Comparison of ENCODE assay signal across 12 cellular contexts in the genomic region with DNA sequence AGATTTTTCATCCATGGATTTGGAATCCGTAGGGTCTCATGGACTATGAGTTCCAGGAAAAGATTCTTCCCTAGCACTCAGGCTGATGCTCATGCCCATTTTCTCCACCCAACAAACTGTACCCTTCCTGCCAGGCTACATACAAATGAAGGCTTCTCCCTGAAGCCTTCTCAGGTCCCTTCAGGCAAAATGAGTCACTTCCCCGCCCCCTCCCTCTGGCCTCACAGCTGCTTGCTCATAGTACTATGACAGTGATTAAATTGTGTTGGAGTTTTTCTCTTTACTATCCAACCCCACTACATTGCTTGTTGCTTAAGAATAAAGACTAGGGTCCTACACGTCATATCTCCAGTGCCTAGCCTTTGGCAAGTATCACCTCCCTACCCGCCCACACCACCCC.
DNase-seq lines count a peak whose midpoint lies in the region; ATAC-seq lines count a peak whose summit lies in the region.
"Had no signal": no experiment of that assay in that cellular context is flagged by ENCODE, and none has a peak within 500 bp of the region (broad histone marks: within the 10 kb centered on the region; RNA-seq: fewer than 3 reads in every experiment).

No MANE protein-coding gene starts in this region.

- ATAC-seq in activated T-cell treated with anti-CD3 and anti-CD28 coated beads, Interleukin-2, amount 50 U/mL, for 72 hours (replicated peaks in 1 of 2): peak; percentile 55 to 73
- ATAC-seq in T-helper 17 cell (no peak), GM18873 (IDR thresholded peaks at IDR 0.05; ENCODE audit: low FRiP score, unreplicated experiment) (no peak)
- ATAC-seq: sciatic nerve had no signal

- H3K4me1 Mint-ChIP-seq in activated T-cell treated with anti-CD3 and anti-CD28 coated beads, Interleukin-2, amount 50 U/mL, for 72 hours (ENCODE audit: low read depth): no peaks in the 10 kb centered on the region
- H3K4me1 Mint-ChIP-seq in T-helper 17 cell: no peaks in the 10 kb centered on the region
- H3K4me1 Mint-ChIP-seq: CD4-positive, alpha-beta memory T cell had no signal

- no peaks in the 10 kb centered on the region for H3K36me3 Mint-ChIP-seq in activated T-cell treated with anti-CD3 and anti-CD28 coated beads, Interleukin-2, amount 50 U/mL, for 72 hours (ENCODE audit: insufficient read depth in 2 of 2)
- no peaks in the 10 kb centered on the region for H3K36me3 Mint-ChIP-seq in T-helper 17 cell (ENCODE audit: low read depth)
- H3K36me3 Mint-ChIP-seq: CD4-positive, alpha-beta memory T cell had no signal

- H3K4me3 Mint-ChIP-seq in activated T-cell treated with anti-CD3 and anti-CD28 coated beads, Interleukin-2, amount 50 U/mL, for 72 hours: no peak overlapping the region
- no peak overlapping the region for H3K4me3 Mint-ChIP-seq in T-helper 17 cell
- H3K4me3 Mint-ChIP-seq: CD4-positive, alpha-beta memory T cell had no signal

- no peaks in the 10 kb centered on the region for H3K9me3 ChIP-seq in T-helper 17 cell (ENCODE audit: control insufficient read depth, low read length, poor library complexity, severe bottlenecking)

- H3K9me3 Mint-ChIP-seq in activated T-cell treated with anti-CD3 and anti-CD28 coated beads, Interleukin-2, amount 50 U/mL, for 72 hours: no peaks in the 10 kb centered on the region
- H3K9me3 Mint-ChIP-seq: CD4-positive, alpha-beta memory T cell had no signal

- DNase-seq in stimulated activated naive CD4-positive, alpha-beta T cell treated with Interleukin-2 at 50 U/mL for 16 hours (lab: John Stamatoyannopoulos, UW): peak; percentile 6
- DNase-seq in stimulated activated naive CD4-positive, alpha-beta T cell (lab: John Stamatoyannopoulos, UW): no peak
- DNase-seq in activated T-cell treated with anti-CD3 and anti-CD28 coated beads, Interleukin-2, amount 50 U/mL, for 72 hours: no peak
- peak; percentile 20 for DNase-seq in glomerular endothelial cell (ENCODE audit: extremely low read depth, low read depth, low spot score)
- DNase-seq in T-helper 17 cell: no peak
- no peak for DNase-seq in glomerular visceral epithelial cell (ENCODE audit: extremely low spot score)
- DNase-seq in T-helper 9 cell: no peak
- DNase-seq: CD4-positive, alpha-beta memory T cell; NCI-H2029; SHP77 treated with DMSO at 0.1 percent for 48 hours had no signal

- no peak overlapping the region for H3K27ac Mint-ChIP-seq in activated T-cell treated with anti-CD3 and anti-CD28 coated beads, Interleukin-2, amount 50 U/mL, for 72 hours
- H3K27ac Mint-ChIP-seq in T-helper 17 cell: no peak overlapping the region
- H3K27ac Mint-ChIP-seq: CD4-positive, alpha-beta memory T cell had no signal

- H3K27me3 Mint-ChIP-seq in activated T-cell treated with anti-CD3 and anti-CD28 coated beads, Interleukin-2, amount 50 U/mL, for 72 hours (ENCODE audit: low read depth): peaks cover 18% of the 10 kb centered on the region
- H3K27me3 Mint-ChIP-seq in T-helper 17 cell: peaks cover 26% of the 10 kb centered on the region

Comparison
In these comparisons a context has a peak if more than half of its experiments do, and no peak if none do; other contexts are left out.
1. DNase-seq: peak in stimulated activated naive CD4-positive, alpha-beta T cell treated with Interleukin-2 at 50 U/mL for 16 hours (single experiment) and glomerular endothelial cell (single experiment); none in stimulated activated naive CD4-positive, alpha-beta T cell (0 of 6), activated T-cell treated with anti-CD3 and anti-CD28 coated beads, Interleukin-2, amount 50 U/mL, for 72 hours (0 of 2), T-helper 17 cell (0 of 3), glomerular visceral epithelial cell (single experiment) and T-helper 9 cell (single experiment).
2. ATAC-seq: peak in activated T-cell treated with anti-CD3 and anti-CD28 coated beads, Interleukin-2, amount 50 U/mL, for 72 hours (2 of 2); none in T-helper 17 cell (single experiment) and GM18873 (single experiment).